Comparison of ENCODE assay signal across 20 cellular contexts in the genomic region with DNA sequence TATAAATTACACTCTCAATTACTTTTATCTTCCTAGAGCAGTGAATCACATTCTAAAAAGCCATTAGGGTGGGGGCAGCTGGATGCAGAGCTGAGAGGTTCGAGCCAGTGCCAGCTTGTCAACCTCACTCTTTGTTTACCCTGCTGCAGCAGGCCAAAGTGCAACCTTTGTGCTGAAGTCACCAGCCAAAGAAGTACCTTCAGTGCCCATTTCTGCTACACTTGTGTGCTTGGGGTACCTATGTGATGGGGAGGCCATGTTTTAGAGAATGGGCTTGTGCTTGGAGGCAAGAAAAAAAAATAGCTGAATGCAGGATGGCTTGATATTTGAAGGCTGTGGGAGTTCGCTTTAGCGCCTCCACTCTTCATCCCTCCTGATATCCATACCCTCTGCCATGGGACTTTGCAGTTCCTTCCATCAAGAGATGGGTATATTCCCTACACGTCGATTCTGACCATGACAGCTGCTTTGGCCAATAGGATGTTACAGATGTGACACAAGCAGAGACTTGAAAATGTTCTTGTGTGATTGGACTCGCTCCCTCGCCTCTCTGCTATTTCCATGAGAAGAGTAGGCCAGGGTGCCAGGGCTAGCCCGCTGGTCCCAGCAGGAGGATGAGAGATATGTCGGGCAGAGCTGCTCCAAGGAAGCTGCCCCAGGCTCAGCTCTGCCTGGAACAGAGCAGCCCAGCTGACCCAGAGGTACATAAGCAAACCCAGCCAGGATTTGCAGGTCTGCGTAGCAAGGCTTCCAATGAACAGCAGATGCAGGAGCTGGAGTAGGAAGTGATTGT. TPM values are rescaled to one million over a fixed set of nuclear protein-coding genes. Genes with fewer than 3 reads are reported as not detected.
DNase-seq lines count a peak whose midpoint lies in the region; ATAC-seq, FAIRE-seq and TF ChIP-seq lines count a peak whose summit lies in the region.
"Had no signal": no experiment of that assay in that cellular context is flagged by ENCODE, and none has a peak within 500 bp of the region (broad histone marks: within the 10 kb centered on the region; RNA-seq: fewer than 3 reads in every experiment).

No MANE protein-coding gene starts in this region.

- H3K36me3 ChIP-seq in GM23338 (ENCODE audit: insufficient read depth) (no peaks in the 10 kb centered on the region), pancreas (no peaks in the 10 kb centered on the region)
- H3K36me3 ChIP-seq: gastroesophageal sphincter, lower lobe of right lung had no signal

- H3K79me2 ChIP-seq in GM23338 (replicated peaks; ENCODE audit: insufficient read depth) = no peaks in the 10 kb centered on the region

- H4K20me1 ChIP-seq in GM23338 (replicated peaks; ENCODE audit: insufficient read depth) = no peaks in the 10 kb centered on the region

- 70% methylated on average over 10 of the region's 10 CpGs for WGBS in pancreas, 2 donors

- peaks cover 4% of the 10 kb centered on the region for H3K27me3 Mint-ChIP-seq in GM23338 (ENCODE audit: insufficient read depth, low read depth, poor library complexity)

- ATAC-seq in GM23338 (peak; percentile 44; the same call in 2 of the 3 replicates), pancreas (peak; percentile 92 to 98 (median 96)), HG03280 (IDR thresholded peaks at IDR 0.05; ENCODE audit: unreplicated experiment) (no peak)
- ATAC-seq: gastroesophageal sphincter, Panc1 had no signal

- FAIRE-seq in pancreas (lab: Jason Lieb, UNC) = no peak

- H3K4me1 Mint-ChIP-seq in GM23338 = peaks cover 2% of the 10 kb centered on the region; the same call in 2 of the 3 replicates
- H3K4me1 Mint-ChIP-seq: B cell, naive B cell had no signal

- H3K4me3 Mint-ChIP-seq in GM23338 = no peak overlapping the region
- H3K4me3 Mint-ChIP-seq: B cell, naive B cell had no signal

- no peaks in the 10 kb centered on the region for H3F3A ChIP-seq in GM23338 (replicated peaks; ENCODE audit: low read depth)

- no peaks in the 10 kb centered on the region for H3K9me2 ChIP-seq in GM23338 (ENCODE audit: insufficient read depth)

- H3K9me3 ChIP-seq in pancreas = no peaks in the 10 kb centered on the region
- H3K9me3 ChIP-seq: gastroesophageal sphincter, lower lobe of right lung had no signal

- peak overlapping the region; percentile 74 for H2AFZ ChIP-seq in GM23338

- TF ChIP-seq CTCF in GM23338 (conservative IDR thresholded peaks at IDR 0.05; ENCODE audit: low read depth in 2 of 2) (no peak), epithelial cell of esophagus (IDR thresholded peaks at IDR 0.05; ENCODE audit: insufficient read depth, low read depth, low read length, missing control alignments) (no peak), pancreas (IDR thresholded peaks at IDR 0.05) (no peak)

- intact Hi-C loops in pancreas (cut with DNase I) = no loop called here

- no peak overlapping the region for H3K27ac Mint-ChIP-seq in GM23338
- H3K27ac Mint-ChIP-seq: activated T-helper 2 cell treated with anti-CD3 and anti-CD28 coated beads, Interferon-gamma antibody, Interleukin-2, Interleukin-4, amounts not matched to agents 10 μg/mL and 5 μg/mL and 100 μg/mL, durations not matched to agents 14 hours and 24 hours and 36 hours; B cell; naive B cell had no signal

- H3K27me3 ChIP-seq in GM23338 (ENCODE audit: insufficient read depth) (no peaks in the 10 kb centered on the region), pancreas (no peaks in the 10 kb centered on the region)
- H3K27me3 ChIP-seq: dorsolateral prefrontal cortex, gastroesophageal sphincter had no signal

- DNase-seq in GM23338 (ENCODE audit: low spot score) (no peak), NCI-H2227 treated with DMSO at 0.1 percent for 48 hours (lab: John Stamatoyannopoulos, UW) (peak; percentile 46), epithelial cell of esophagus (ENCODE audit: low read depth) (peak; percentile 43), pancreas (peak in 4 of 6 donors; percentile 52 to 72 (median 58)), glomerular visceral epithelial cell (ENCODE audit: extremely low spot score) (no peak), OCI-M2 (lab: John Stamatoyannopoulos, UW; ENCODE audit: unreplicated experiment) (no peak)
- DNase-seq: activated CD4-positive, alpha-beta T cell treated with anti-CD3 and anti-CD28 coated beads for 4 hours; dorsolateral prefrontal cortex; lower lobe of right lung; naive B cell; NCI-H2029 treated with DMSO at 0.1 percent for 48 hours; NCI-H526; posterior cingulate gyrus; stimulated activated CD4-positive, alpha-beta T cell treated with anti-CD3 and anti-CD28 coated beads, Interleukin-4, amount 100 ng/mL, for 4 hours; substantia nigra had no signal

- no peaks in the 10 kb centered on the region for H3K9me3 Mint-ChIP-seq in GM23338
- H3K9me3 Mint-ChIP-seq: activated T-helper 2 cell treated with anti-CD3 and anti-CD28 coated beads, Interferon-gamma antibody, Interleukin-2, Interleukin-4, amounts not matched to agents 10 μg/mL and 5 μg/mL and 100 μg/mL, durations not matched to agents 14 hours and 24 hours and 36 hours; naive B cell had no signal

- H3K4me1 ChIP-seq in GM23338 (ENCODE audit: insufficient read depth) = 0 out of 2 replicates have a peak, but pooled peaks cover 4% of the 10 kb centered on the region
- H3K4me1 ChIP-seq in pancreas = peaks cover 11 to 26% (median 15%) of the 10 kb centered on the region in 3 donors
- H3K4me1 ChIP-seq: gastroesophageal sphincter, lower lobe of right lung had no signal

- no peak overlapping the region for H3K27ac ChIP-seq in GM23338 (ENCODE audit: low read depth)
- peak overlapping the region in 2 of 4 donors; percentile 12 to 55 for H3K27ac ChIP-seq in pancreas
- H3K27ac ChIP-seq: dorsolateral prefrontal cortex, gastroesophageal sphincter, lower lobe of right lung had no signal

- no peak overlapping the region for H3K4me3 ChIP-seq in GM23338
- H3K4me3 ChIP-seq in epithelial cell of esophagus (ENCODE audit: low read length) = no peak overlapping the region
- H3K4me3 ChIP-seq in pancreas = no peak overlapping the region
- H3K4me3 ChIP-seq: dorsolateral prefrontal cortex, gastroesophageal sphincter, lower lobe of right lung had no signal

- H3K4me2 ChIP-seq in GM23338 = no peak overlapping the region

- no peaks in the 10 kb centered on the region for H3K36me3 Mint-ChIP-seq in GM23338 (ENCODE audit: low read depth)
- H3K36me3 Mint-ChIP-seq: naive B cell had no signal

TF ChIP-seq in GM23338, 12 proteins besides CTCF, POLR2A, EP300 and RAD21 (continues in another document):
- TF ChIP-seq, protein P1, sequence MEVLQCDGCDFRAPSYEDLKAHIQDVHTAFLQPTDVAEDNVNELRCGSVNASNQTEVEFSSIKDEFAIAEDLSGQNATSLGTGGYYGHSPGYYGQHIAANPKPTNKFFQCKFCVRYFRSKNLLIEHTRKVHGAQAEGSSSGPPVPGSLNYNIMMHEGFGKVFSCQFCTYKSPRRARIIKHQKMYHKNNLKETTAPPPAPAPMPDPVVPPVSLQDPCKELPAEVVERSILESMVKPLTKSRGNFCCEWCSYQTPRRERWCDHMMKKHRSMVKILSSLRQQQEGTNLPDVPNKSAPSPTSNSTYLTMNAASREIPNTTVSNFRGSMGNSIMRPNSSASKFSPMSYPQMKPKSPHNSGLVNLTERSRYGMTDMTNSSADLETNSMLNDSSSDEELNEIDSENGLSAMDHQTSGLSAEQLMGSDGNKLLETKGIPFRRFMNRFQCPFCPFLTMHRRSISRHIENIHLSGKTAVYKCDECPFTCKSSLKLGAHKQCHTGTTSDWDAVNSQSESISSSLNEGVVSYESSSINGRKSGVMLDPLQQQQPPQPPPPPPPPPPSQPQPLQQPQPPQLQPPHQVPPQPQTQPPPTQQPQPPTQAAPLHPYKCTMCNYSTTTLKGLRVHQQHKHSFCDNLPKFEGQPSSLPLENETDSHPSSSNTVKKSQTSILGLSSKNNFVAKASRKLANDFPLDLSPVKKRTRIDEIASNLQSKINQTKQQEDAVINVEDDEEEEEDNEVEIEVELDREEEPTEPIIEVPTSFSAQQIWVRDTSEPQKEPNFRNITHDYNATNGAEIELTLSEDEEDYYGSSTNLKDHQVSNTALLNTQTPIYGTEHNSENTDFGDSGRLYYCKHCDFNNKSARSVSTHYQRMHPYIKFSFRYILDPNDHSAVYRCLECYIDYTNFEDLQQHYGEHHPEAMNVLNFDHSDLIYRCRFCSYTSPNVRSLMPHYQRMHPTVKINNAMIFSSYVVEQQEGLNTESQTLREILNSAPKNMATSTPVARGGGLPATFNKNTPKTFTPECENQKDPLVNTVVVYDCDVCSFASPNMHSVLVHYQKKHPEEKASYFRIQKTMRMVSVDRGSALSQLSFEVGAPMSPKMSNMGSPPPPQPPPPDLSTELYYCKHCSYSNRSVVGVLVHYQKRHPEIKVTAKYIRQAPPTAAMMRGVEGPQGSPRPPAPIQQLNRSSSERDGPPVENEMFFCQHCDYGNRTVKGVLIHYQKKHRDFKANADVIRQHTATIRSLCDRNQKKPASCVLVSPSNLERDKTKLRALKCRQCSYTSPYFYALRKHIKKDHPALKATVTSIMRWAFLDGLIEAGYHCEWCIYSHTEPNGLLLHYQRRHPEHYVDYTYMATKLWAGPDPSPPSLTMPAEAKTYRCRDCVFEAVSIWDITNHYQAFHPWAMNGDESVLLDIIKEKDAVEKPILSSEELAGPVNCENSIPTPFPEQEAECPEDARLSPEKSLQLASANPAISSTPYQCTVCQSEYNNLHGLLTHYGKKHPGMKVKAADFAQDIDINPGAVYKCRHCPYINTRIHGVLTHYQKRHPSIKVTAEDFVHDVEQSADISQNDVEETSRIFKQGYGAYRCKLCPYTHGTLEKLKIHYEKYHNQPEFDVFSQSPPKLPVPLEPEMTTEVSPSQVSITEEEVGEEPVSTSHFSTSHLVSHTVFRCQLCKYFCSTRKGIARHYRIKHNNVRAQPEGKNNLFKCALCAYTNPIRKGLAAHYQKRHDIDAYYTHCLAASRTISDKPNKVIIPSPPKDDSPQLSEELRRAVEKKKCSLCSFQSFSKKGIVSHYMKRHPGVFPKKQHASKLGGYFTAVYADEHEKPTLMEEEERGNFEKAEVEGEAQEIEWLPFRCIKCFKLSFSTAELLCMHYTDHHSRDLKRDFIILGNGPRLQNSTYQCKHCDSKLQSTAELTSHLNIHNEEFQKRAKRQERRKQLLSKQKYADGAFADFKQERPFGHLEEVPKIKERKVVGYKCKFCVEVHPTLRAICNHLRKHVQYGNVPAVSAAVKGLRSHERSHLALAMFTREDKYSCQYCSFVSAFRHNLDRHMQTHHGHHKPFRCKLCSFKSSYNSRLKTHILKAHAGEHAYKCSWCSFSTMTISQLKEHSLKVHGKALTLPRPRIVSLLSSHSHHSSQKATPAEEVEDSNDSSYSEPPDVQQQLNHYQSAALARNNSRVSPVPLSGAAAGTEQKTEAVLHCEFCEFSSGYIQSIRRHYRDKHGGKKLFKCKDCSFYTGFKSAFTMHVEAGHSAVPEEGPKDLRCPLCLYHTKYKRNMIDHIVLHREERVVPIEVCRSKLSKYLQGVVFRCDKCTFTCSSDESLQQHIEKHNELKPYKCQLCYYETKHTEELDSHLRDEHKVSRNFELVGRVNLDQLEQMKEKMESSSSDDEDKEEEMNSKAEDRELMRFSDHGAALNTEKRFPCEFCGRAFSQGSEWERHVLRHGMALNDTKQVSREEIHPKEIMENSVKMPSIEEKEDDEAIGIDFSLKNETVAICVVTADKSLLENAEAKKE (CRISPR knock-in tag; IDR thresholded peaks at IDR 0.05) = no peak
- no peak for TF ChIP-seq ZNF114 (CRISPR knock-in tag; IDR thresholded peaks at IDR 0.05)

RNA-seq across cellular contexts. Expression of a gene that starts 12.7 kb away (rescaled TPM):
- total RNA-seq in GM23338 (2014; rRNA removed; shearing (Covaris generic)) = 80.5 and 94.8 TPM in 2 replicates
- polyA plus RNA-seq in GM23338 (2016; fragmentation: Nextera tagmentation; extraction: Ambion mirVana) = 28.1 and 32.3 TPM in 2 replicates
- 10 to 100 TPM; 13.7 to 23.0 (median 15.7) TPM for total RNA-seq in pancreas
- polyA plus RNA-seq in pancreas = 1 to 10 TPM; 5.3 to 7.2 TPM

Comparison
In these comparisons a context has a peak if more than half of its experiments do, and no peak if none do; other contexts are left out.
1. DNase-seq: peak in NCI-H2227 treated with DMSO at 0.1 percent for 48 hours (single experiment), epithelial cell of esophagus (single experiment) and pancreas (4 of 6); none in GM23338 (single experiment), glomerular visceral epithelial cell (single experiment) and OCI-M2 (single experiment).